In the genomic region with DNA sequence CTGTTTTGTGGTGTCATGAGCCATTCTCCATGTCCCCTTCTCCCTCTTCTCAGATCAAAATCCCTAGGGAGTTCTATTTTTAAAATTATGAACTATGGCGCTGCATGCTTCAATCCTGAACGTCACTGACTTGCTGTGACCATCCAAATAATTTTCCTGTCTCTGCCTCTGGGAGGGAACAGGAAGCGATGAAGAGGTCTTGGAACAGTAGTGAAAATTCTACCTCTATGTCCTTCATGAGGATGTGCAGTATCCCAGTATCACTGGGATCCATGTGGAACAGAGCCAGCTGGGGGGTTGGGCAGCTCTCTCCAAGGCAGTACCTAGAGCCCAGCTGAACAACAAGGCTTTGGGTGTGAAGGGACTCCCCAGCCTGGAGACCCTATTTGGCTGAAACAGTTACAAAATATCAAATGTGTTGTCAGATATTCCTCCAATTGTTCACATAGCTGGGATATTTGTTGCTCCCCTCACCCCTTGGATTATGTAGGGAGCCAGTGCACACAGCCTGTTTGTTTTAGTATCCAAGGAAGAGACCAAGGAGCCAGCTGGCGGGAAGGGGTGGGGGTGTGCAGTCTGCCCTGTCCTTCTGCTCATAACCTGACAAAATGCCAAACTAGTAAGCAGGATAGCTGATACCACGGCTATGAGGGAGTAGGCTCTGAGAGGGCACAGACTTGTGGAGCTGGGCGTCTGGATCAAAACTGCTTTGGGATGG, we compare ENCODE assay signal across 10 cellular contexts. TPM values are rescaled to one million over a fixed set of nuclear protein-coding genes. Genes with fewer than 3 reads are reported as not detected.
DNase-seq lines count a peak whose midpoint lies in the region; ATAC-seq and TF ChIP-seq lines count a peak whose summit lies in the region.
"Had no signal": no experiment of that assay in that cellular context is flagged by ENCODE, and none has a peak within 500 bp of the region (broad histone marks: within the 10 kb centered on the region; RNA-seq: fewer than 3 reads in every experiment).

No MANE protein-coding gene starts in this region.

- no peaks in the 10 kb centered on the region for H3K27me3 ChIP-seq in esophagus squamous epithelium
- H3K27me3 ChIP-seq in Peyer's patch: no peaks in the 10 kb centered on the region

- H3K9me3 ChIP-seq in esophagus squamous epithelium (no peaks in the 10 kb centered on the region), Peyer's patch (no peaks in the 10 kb centered on the region)

- ATAC-seq in activated CD4-positive, alpha-beta T cell treated with anti-CD3 and anti-CD28 coated beads for 36 hours: no peak
- ATAC-seq: activated T-helper 17 cell treated with anti-CD3 and anti-CD28 coated beads, Interleukin-2, amount 50 U/mL, for 72 hours; CD8-positive, alpha-beta T cell had no signal

- H3K36me3 ChIP-seq in esophagus squamous epithelium: peaks cover 0 to 46% (median 14%) of the 10 kb centered on the region in 3 donors
- peaks cover 0 to 22% (median 0%) of the 10 kb centered on the region in 3 donors for H3K36me3 ChIP-seq in Peyer's patch

- intact Hi-C loops in esophagus squamous epithelium (cut with DNase I): no loop called here
- intact Hi-C loops in activated CD4-positive, alpha-beta T cell treated with anti-CD3 and anti-CD28 coated beads for 36 hours (cut with DNase I, micrococcal nuclease): no loop called here

- no peak for TF ChIP-seq POLR2A in esophagus squamous epithelium (IDR thresholded peaks at IDR 0.05)
- TF ChIP-seq POLR2A in Peyer's patch (IDR thresholded peaks at IDR 0.05): no peak

- TF ChIP-seq CTCF in esophagus squamous epithelium (IDR thresholded peaks at IDR 0.05) (no peak), neural crest cell (conservative IDR thresholded peaks at IDR 0.05) (no peak), Peyer's patch (IDR thresholded peaks at IDR 0.05) (no peak)

- H3K4me3 Mint-ChIP-seq in neural crest cell: no peak overlapping the region
- no peak overlapping the region for H3K4me3 Mint-ChIP-seq in activated CD4-positive, alpha-beta T cell treated with anti-CD3 and anti-CD28 coated beads for 36 hours
- H3K4me3 Mint-ChIP-seq: activated T-helper 17 cell treated with anti-CD3 and anti-CD28 coated beads, Interleukin-2, amount 50 U/mL, for 72 hours; CD8-positive, alpha-beta T cell had no signal

- peak overlapping the region in 1 of 4 donors; percentile 12 for H3K4me3 ChIP-seq in esophagus squamous epithelium
- H3K4me3 ChIP-seq in Peyer's patch: no peak overlapping the region

- peaks cover 9% of the 10 kb centered on the region for H3K36me3 Mint-ChIP-seq in neural crest cell (ENCODE audit: low read depth)
- H3K36me3 Mint-ChIP-seq in activated CD4-positive, alpha-beta T cell treated with anti-CD3 and anti-CD28 coated beads for 36 hours (ENCODE audit: low read depth): peaks cover 31% of the 10 kb centered on the region

- 45 to 60% methylated on average over 5 to 6 of the region's 6 CpGs for WGBS in esophagus squamous epithelium, 2 donors

- H3K27ac ChIP-seq in esophagus squamous epithelium: peak overlapping the region; percentile 14 to 84 (median 60)
- peak overlapping the region in 2 of 4 donors; percentile 53 to 67 for H3K27ac ChIP-seq in Peyer's patch

- peak; percentile 68 for DNase-seq in AG08396 (ENCODE audit: low spot score)
- DNase-seq in NCI-H446 treated with DMSO at 0.1 percent for 48 hours (lab: John Stamatoyannopoulos, UW): peak; percentile 96
- DNase-seq in esophagus squamous epithelium (lab: John Stamatoyannopoulos, UW): no peak
- DNase-seq in neural crest cell (ENCODE audit: low read depth, low spot score): no peak
- DNase-seq in NCI-H2227 (lab: John Stamatoyannopoulos, UW; ENCODE audit: unreplicated experiment): no peak
- no peak for DNase-seq in activated CD4-positive, alpha-beta T cell treated with anti-CD3 and anti-CD28 coated beads for 36 hours
- no peak for DNase-seq in Peyer's patch
- no peak for DNase-seq in activated CD4-positive, CD25-positive, alpha-beta regulatory T cell (lab: John Stamatoyannopoulos, UW)
- DNase-seq: CD8-positive, alpha-beta T cell had no signal

- POLR2A ChIA-PET in activated CD4-positive, alpha-beta T cell treated with anti-CD3 and anti-CD28 coated beads for 36 hours (lab: Charles Lee): interaction anchor here (0.8 to 1.2 kb wide), 2 partner anchors 8 to 16 kb away, joined by 3 to 4 read pairs; a partner anchor contains a TSS

- H3K9me3 Mint-ChIP-seq in neural crest cell: no peaks in the 10 kb centered on the region
- H3K9me3 Mint-ChIP-seq in activated CD4-positive, alpha-beta T cell treated with anti-CD3 and anti-CD28 coated beads for 36 hours (ENCODE audit: low read depth): no peaks in the 10 kb centered on the region
- H3K9me3 Mint-ChIP-seq: activated T-helper 17 cell treated with anti-CD3 and anti-CD28 coated beads, Interleukin-2, amount 50 U/mL, for 72 hours; CD8-positive, alpha-beta T cell had no signal

- CTCF ChIA-PET in activated CD4-positive, alpha-beta T cell treated with anti-CD3 and anti-CD28 coated beads for 36 hours (lab: Charles Lee): interaction anchor here (1.2 kb wide), 1 partner anchor 77 kb away, joined by 3 read pairs; no protein-coding TSS in a partner anchor

- peak overlapping the region; percentile 57 for H3K27ac Mint-ChIP-seq in neural crest cell (ENCODE audit: unreplicated experiment)
- no peak overlapping the region for H3K27ac Mint-ChIP-seq in activated CD4-positive, alpha-beta T cell treated with anti-CD3 and anti-CD28 coated beads for 36 hours
- H3K27ac Mint-ChIP-seq: activated T-helper 17 cell treated with anti-CD3 and anti-CD28 coated beads, Interleukin-2, amount 50 U/mL, for 72 hours; CD8-positive, alpha-beta T cell had no signal

- peaks cover 4% of the 10 kb centered on the region for H3K4me1 Mint-ChIP-seq in neural crest cell
- peaks cover 12% of the 10 kb centered on the region for H3K4me1 Mint-ChIP-seq in activated CD4-positive, alpha-beta T cell treated with anti-CD3 and anti-CD28 coated beads for 36 hours

- peaks cover 0 to 9% (median 0%) of the 10 kb centered on the region in 3 donors for H3K4me1 ChIP-seq in esophagus squamous epithelium
- H3K4me1 ChIP-seq in Peyer's patch: no peaks in the 10 kb centered on the region

- no peaks in the 10 kb centered on the region for H3K27me3 Mint-ChIP-seq in neural crest cell (ENCODE audit: low read depth)
- no peaks in the 10 kb centered on the region for H3K27me3 Mint-ChIP-seq in activated CD4-positive, alpha-beta T cell treated with anti-CD3 and anti-CD28 coated beads for 36 hours
- H3K27me3 Mint-ChIP-seq: activated T-helper 17 cell treated with anti-CD3 and anti-CD28 coated beads, Interleukin-2, amount 50 U/mL, for 72 hours had no signal

RNA-seq across cellular contexts. Expression of a gene that starts 7.6 kb away (rescaled TPM):
- total RNA-seq in esophagus squamous epithelium: 1 to 10 TPM; 2.7 to 6.5 (median 4.7) TPM
- 21.4 and 21.5 TPM in 2 replicates for total RNA-seq in neural crest cell
- total RNA-seq in activated CD4-positive, alpha-beta T cell treated with anti-CD3 and anti-CD28 coated beads for 36 hours: 10 to 100 TPM; 18.2 to 21.8 TPM
- total RNA-seq in Peyer's patch: 1 to 10 TPM in 3 of 4 donors, under 1 TPM in 1; 0.53 to 5.8 (median 3.2) TPM

RNA-seq across cellular contexts. Expression of a gene that starts 8.2 kb away (rescaled TPM):
- total RNA-seq in esophagus squamous epithelium (10 to 100 TPM in 2 of 4 donors, 1 to 10 TPM in 2; 8.2 to 15.3 (median 11.5) TPM), neural crest cell (23.6 and 25.3 TPM in 2 replicates), Peyer's patch (10 to 100 TPM; 20.8 to 45.8 (median 40.1) TPM)
- 10 to 100 TPM; 27.7 to 39.2 TPM for total RNA-seq in activated CD4-positive, alpha-beta T cell treated with anti-CD3 and anti-CD28 coated beads for 36 hours

RNA-seq across cellular contexts. Expression of a gene that starts 16.4 kb away (rescaled TPM):
- total RNA-seq in esophagus squamous epithelium: 10 to 100 TPM; 34.1 to 46.5 (median 43.6) TPM
- 53.4 and 57.7 TPM in 2 replicates for total RNA-seq in neural crest cell
- total RNA-seq in activated CD4-positive, alpha-beta T cell treated with anti-CD3 and anti-CD28 coated beads for 36 hours: 10 to 100 TPM; 42.2 to 50.3 TPM
- total RNA-seq in Peyer's patch: 10 to 100 TPM; 34.7 to 51.2 (median 42.1) TPM

RNA-seq across cellular contexts. Expression of a gene that starts 25.4 kb away (rescaled TPM):
- total RNA-seq in esophagus squamous epithelium (1 to 10 TPM in 3 of 4 donors, under 1 TPM in 1; 0.76 to 6.8 (median 3.4) TPM), neural crest cell (0.71 and 0.84 TPM in 2 replicates), Peyer's patch (100 to 1,000 TPM in 3 of 4 donors, 10 to 100 TPM in 1; 38.0 to 249 (median 119) TPM)
- 1 to 10 TPM; 1.1 to 1.3 TPM for total RNA-seq in activated CD4-positive, alpha-beta T cell treated with anti-CD3 and anti-CD28 coated beads for 36 hours

RNA-seq across cellular contexts. Expression of a gene that starts 41.2 kb away (rescaled TPM):
- 1 to 10 TPM; 1.1 to 5.7 (median 1.9) TPM for total RNA-seq in esophagus squamous epithelium
- total RNA-seq in neural crest cell: not detected in 2 replicates
- total RNA-seq in activated CD4-positive, alpha-beta T cell treated with anti-CD3 and anti-CD28 coated beads for 36 hours: 10 to 100 TPM; 42.4 to 52.6 TPM
- 10 to 100 TPM; 11.4 to 16.9 (median 13.2) TPM for total RNA-seq in Peyer's patch

Comparison
In these comparisons a context has a peak if more than half of its experiments do, and no peak if none do; other contexts are left out.
1. DNase-seq: peak in AG08396 (single experiment) and NCI-H446 treated with DMSO at 0.1 percent for 48 hours (single experiment); none in esophagus squamous epithelium (single experiment), neural crest cell (single experiment), NCI-H2227 (single experiment), activated CD4-positive, alpha-beta T cell treated with anti-CD3 and anti-CD28 coated beads for 36 hours (single experiment), Peyer's patch (0 of 3) and activated CD4-positive, CD25-positive, alpha-beta regulatory T cell (0 of 4).